ENCODE assay signal across 1 cellular context in genomic region chr20:22577515-22578220, GRCh38.
TF ChIP-seq lines count a peak whose summit lies in the region.

No MANE protein-coding gene starts in this region.

TF ChIP-seq in HepG2, 621 proteins besides CTCF, POLR2A, EP300 and RAD21 (continued from another document and continues in another):
- TF ChIP-seq ATF6 (CRISPR knock-in tag; conservative IDR thresholded peaks at IDR 0.05) (no peak), HMG20B (CRISPR knock-in tag; conservative IDR thresholded peaks at IDR 0.05) (no peak), ZFX (CRISPR knock-in tag; IDR thresholded peaks at IDR 0.05; ENCODE audit: low read depth) (peak; percentile 79), ZNF609 (CRISPR knock-in tag; IDR thresholded peaks at IDR 0.05; ENCODE audit: borderline replicate concordance) (peak; percentile 67), TCF12 (IDR thresholded peaks at IDR 0.05) (no peak), TCF12 (CRISPR knock-in tag; IDR thresholded peaks at IDR 0.05) (peak; percentile 7), PHF8 (CRISPR knock-in tag; IDR thresholded peaks at IDR 0.05) (peak; percentile 66), ZNF569 (CRISPR knock-in tag; IDR thresholded peaks at IDR 0.05; ENCODE audit: borderline replicate concordance) (0 out of 2 replicates have a peak, but pooled peaks have one; percentile 33), ZNF281 (CRISPR knock-in tag; IDR thresholded peaks at IDR 0.05; ENCODE audit: borderline replicate concordance) (peak; percentile 3; the same call in 1 of the 2 replicates), ZNF788 (CRISPR knock-in tag; IDR thresholded peaks at IDR 0.05; ENCODE audit: borderline replicate concordance) (peak; percentile 1; the same call in 1 of the 2 replicates), ZBTB44 (CRISPR knock-in tag; IDR thresholded peaks at IDR 0.05) (0 out of 2 replicates have a peak, but pooled peaks have one; percentile 69), POGZ (CRISPR knock-in tag; IDR thresholded peaks at IDR 0.05) (peak; percentile 21; the same call in 1 of the 2 replicates), ELF3 (CRISPR knock-in tag; IDR thresholded peaks at IDR 0.05) (no peak; the same call in 1 of the 2 replicates), ZSCAN22 (CRISPR knock-in tag; IDR thresholded peaks at IDR 0.05) (peak; percentile 4; the same call in 1 of the 2 replicates), ZNF616 (CRISPR knock-in tag; IDR thresholded peaks at IDR 0.05; ENCODE audit: low read depth) (peak; percentile 77; the same call in 1 of the 2 replicates), ZNF557 (CRISPR knock-in tag; IDR thresholded peaks at IDR 0.05) (peak; percentile 68; the same call in 1 of the 2 replicates), E2F1 (CRISPR knock-in tag; IDR thresholded peaks at IDR 0.05) (0 out of 2 replicates have a peak, but pooled peaks have one; percentile 3), DRAP1 (CRISPR knock-in tag; IDR thresholded peaks at IDR 0.05) (peak; percentile 61; the same call in 1 of the 2 replicates), ZZZ3 (CRISPR knock-in tag; IDR thresholded peaks at IDR 0.05; ENCODE audit: borderline replicate concordance) (no peak), ERF (CRISPR knock-in tag; IDR thresholded peaks at IDR 0.05) (peak; percentile 18; the same call in 1 of the 2 replicates), HIVEP1 (CRISPR knock-in tag; IDR thresholded peaks at IDR 0.05) (peak; percentile 21), TERF1 (CRISPR knock-in tag; IDR thresholded peaks at IDR 0.05) (no peak; the same call in 1 of the 2 replicates), ARID2 (CRISPR knock-in tag; IDR thresholded peaks at IDR 0.05; ENCODE audit: borderline replicate concordance) (peak; percentile 80; the same call in 1 of the 2 replicates), TFDP1 (CRISPR knock-in tag; IDR thresholded peaks at IDR 0.05; ENCODE audit: borderline replicate concordance) (peak; percentile 32; the same call in 1 of the 2 replicates), ZNF317 (CRISPR knock-in tag; IDR thresholded peaks at IDR 0.05) (peak; percentile 81; the same call in 1 of the 2 replicates), ZNF343 (CRISPR knock-in tag; IDR thresholded peaks at IDR 0.05) (peak; percentile 58; the same call in 1 of the 2 replicates), DZIP1 (CRISPR knock-in tag; IDR thresholded peaks at IDR 0.05) (peak; percentile 32; the same call in 1 of the 2 replicates), E2F2 (CRISPR knock-in tag; IDR thresholded peaks at IDR 0.05; ENCODE audit: borderline replicate concordance) (peak; percentile 89; the same call in 1 of the 2 replicates), SNAPC5 (CRISPR knock-in tag; IDR thresholded peaks at IDR 0.05; ENCODE audit: borderline replicate concordance) (peak; percentile 22; the same call in 1 of the 2 replicates), MTA1 (CRISPR knock-in tag; IDR thresholded peaks at IDR 0.05; ENCODE audit: borderline replicate concordance) (peak; percentile 10; the same call in 1 of the 2 replicates), ZFP91 (CRISPR knock-in tag; IDR thresholded peaks at IDR 0.05; ENCODE audit: borderline replicate concordance) (peak; percentile 45; the same call in 1 of the 2 replicates), ZNF629 (CRISPR knock-in tag; conservative IDR thresholded peaks at IDR 0.05) (peak; percentile 32; the same call in 1 of the 2 replicates)
